In genomic region chr6:104525677-104526322, GRCh38 we compare ENCODE assay signal across 8 cellular contexts.
DNase-seq lines count a peak whose midpoint lies in the region; ATAC-seq, FAIRE-seq and TF ChIP-seq lines count a peak whose summit lies in the region.

No MANE protein-coding gene starts in this region.

- peaks cover 21% of the 10 kb centered on the region for H3K27me3 Mint-ChIP-seq in activated CD4-positive, alpha-beta T cell treated with anti-CD3 and anti-CD28 coated beads for 36 hours

- no peaks in the 10 kb centered on the region for H3K27me3 ChIP-seq in HepG2 (ENCODE audit: control insufficient read depth in 1 of 2, insufficient read depth in 2 of 2, low read length in 2 of 2)

- H3K4me1 ChIP-seq in HepG2 (ENCODE audit: insufficient read depth, low read length): peaks cover 24% of the 10 kb centered on the region

- peak overlapping the region; percentile 55 for H3K4me3 Mint-ChIP-seq in activated CD4-positive, alpha-beta T cell treated with anti-CD3 and anti-CD28 coated beads for 36 hours

- H4K20me1 ChIP-seq in HepG2 (ENCODE audit: insufficient read depth, low read length): no peaks in the 10 kb centered on the region

- H3K4me2 ChIP-seq in HepG2 (ENCODE audit: low read depth, low read length): peak overlapping the region; percentile 41

- BruUV-seq in HepG2 (replicated peaks; lab: Mats Ljungman, UMichigan): no TSS peak

- no peaks in the 10 kb centered on the region for H3K79me2 ChIP-seq in HepG2 (ENCODE audit: insufficient read depth, low read length)

- H3K9ac ChIP-seq in HepG2 (ENCODE audit: insufficient read depth, low read depth, low read length): no peak overlapping the region

- TF ChIP-seq POLR2A in HepG2 (IDR thresholded peaks at IDR 0.05; ENCODE audit: insufficient read depth in 1 of 2, low read depth in 2 of 2, low read length in 2 of 2): no peak

- H3K4me1 Mint-ChIP-seq in activated CD4-positive, alpha-beta T cell treated with anti-CD3 and anti-CD28 coated beads for 36 hours: peaks cover 5% of the 10 kb centered on the region

- TF ChIP-seq RAD21 in HepG2 (CRISPR knock-in tag; IDR thresholded peaks at IDR 0.05): peak; percentile 80

- peak; percentile 99 for ATAC-seq in GM18907 (IDR thresholded peaks at IDR 0.05; ENCODE audit: unreplicated experiment)
- ATAC-seq in HG03139 (IDR thresholded peaks at IDR 0.05; ENCODE audit: unreplicated experiment): peak; percentile 96
- ATAC-seq in activated CD4-positive, alpha-beta T cell treated with anti-CD3 and anti-CD28 coated beads for 36 hours: peak; percentile 98
- peak; percentile 95 for ATAC-seq in HepG2

- no peaks in the 10 kb centered on the region for H3K36me3 ChIP-seq in HepG2 (replicated peaks in 1 of 2; ENCODE audit: control insufficient read depth in 1 of 2, insufficient read depth in 2 of 2, low read length in 2 of 2)

- peak; percentile 72 for DNase-seq in AG10803 (ENCODE audit: low read depth)
- DNase-seq in NCI-H460 (ENCODE audit: extremely low read depth, low read depth): peak; percentile 78
- peak; percentile 83 for DNase-seq in activated CD4-positive, alpha-beta T cell treated with anti-CD3 and anti-CD28 coated beads for 36 hours
- peak; percentile 77 for DNase-seq in HepG2 (ENCODE audit: low spot score)
- peak; percentile 47 to 50 for DNase-seq in stimulated activated CD4-positive, alpha-beta T cell treated with anti-CD3 and anti-CD28 coated beads, Interleukin-4, amount 100 ng/mL, for 4 hours

- no peak overlapping the region for H2AFZ ChIP-seq in HepG2 (ENCODE audit: low read length)

- no peaks in the 10 kb centered on the region for H3K9me3 Mint-ChIP-seq in activated CD4-positive, alpha-beta T cell treated with anti-CD3 and anti-CD28 coated beads for 36 hours (ENCODE audit: low read depth)

- H3K9me3 ChIP-seq in HepG2 (ENCODE audit: low read length): no peaks in the 10 kb centered on the region

- intact Hi-C loops in activated CD4-positive, alpha-beta T cell treated with anti-CD3 and anti-CD28 coated beads for 36 hours (cut with DNase I, micrococcal nuclease): loop anchor here (5.0 to 10.0 kb wide), 4 partner anchors 198 to 249 kb away; no protein-coding TSS in a partner anchor
- intact Hi-C loops in HepG2 (cut with micrococcal nuclease; ENCODE audit: unreplicated experiment): loop anchor here (1.0 to 5.0 kb wide), 4 partner anchors 200 to 521 kb away; no protein-coding TSS in a partner anchor

- H3K27ac Mint-ChIP-seq in activated CD4-positive, alpha-beta T cell treated with anti-CD3 and anti-CD28 coated beads for 36 hours: no peak overlapping the region

- TF ChIP-seq EP300 in HepG2 (IDR thresholded peaks at IDR 0.05; ENCODE audit: low read depth in 2 of 2, low read length in 2 of 2): no peak
- no peak for TF ChIP-seq EP300 in HepG2 (CRISPR knock-in tag; IDR thresholded peaks at IDR 0.05; ENCODE audit: borderline replicate concordance)

- no peaks in the 10 kb centered on the region for H3K36me3 Mint-ChIP-seq in activated CD4-positive, alpha-beta T cell treated with anti-CD3 and anti-CD28 coated beads for 36 hours (ENCODE audit: low read depth)

- TF ChIP-seq CTCF in AG10803 (conservative IDR thresholded peaks at IDR 0.05; ENCODE audit: low read length): peak; percentile 96
- peak; percentile 91 for TF ChIP-seq CTCF in HepG2 (CRISPR knock-in tag; IDR thresholded peaks at IDR 0.05)

- POLR2A ChIA-PET in activated CD4-positive, alpha-beta T cell treated with anti-CD3 and anti-CD28 coated beads for 36 hours (lab: Charles Lee): no interaction called here
- POLR2A ChIA-PET in HepG2 (lab: Yijun Ruan, JAX): no interaction called here

- CTCF ChIA-PET in activated CD4-positive, alpha-beta T cell treated with anti-CD3 and anti-CD28 coated beads for 36 hours (lab: Charles Lee): interaction anchor here (0.6 to 2.3 kb wide), 8 partner anchors 8 to 846 kb away, joined by 3 to 7 read pairs (median 3); no protein-coding TSS in a partner anchor
- CTCF ChIA-PET in HepG2 (lab: Yijun Ruan, JAX; ENCODE audit: low intra/inter-chr PET ratio, low total read pairs): interaction anchor here (1.7 kb wide), 1 partner anchor 522 kb away, joined by 7 read pairs; no protein-coding TSS in a partner anchor

- H3K4me3 ChIP-seq in AG10803 (ENCODE audit: low read length) (peak overlapping the region; percentile 39), HepG2 (replicated peaks in 1 of 3; ENCODE audit: insufficient read depth in 1 of 3, low read depth in 2 of 3, low read length in 3 of 3) (no peak overlapping the region)

- H3K27ac ChIP-seq in cingulate gyrus (ENCODE audit: low read depth, low read length): peak overlapping the region; percentile 57
- no peak overlapping the region for H3K27ac ChIP-seq in HepG2 (ENCODE audit: extremely low read length, insufficient read depth, low read length)

- WGBS in HepG2 (ENCODE audit: low lambda C conversion rate): 1% methylated on average over 15 of the region's 15 CpGs

- in situ Hi-C loops in HepG2 (cut with HindIII; ENCODE audit: extremely low pct_ligation_motif_present, low pct_unique_long_range_greater_than_20kb): no loop called here

- peak; percentile 82 for FAIRE-seq in HepG2 (lab: Jason Lieb, UNC)

TF ChIP-seq in HepG2, 621 proteins besides CTCF, POLR2A, EP300 and RAD21 (continues in another document):
- TF ChIP-seq XRCC5 (optimal IDR thresholded peaks at IDR 0.05; ENCODE audit: low read length) (peak; percentile 60), CBX2 (IDR thresholded peaks at IDR 0.05; ENCODE audit: low read depth, low read length) (no peak), CBX2 (CRISPR knock-in tag; IDR thresholded peaks at IDR 0.05; ENCODE audit: low read depth) (no peak), PITX1 (CRISPR knock-in tag; IDR thresholded peaks at IDR 0.05) (0 out of 2 replicates have a peak, but pooled peaks have one; percentile 52), ZNF7 (CRISPR knock-in tag; IDR thresholded peaks at IDR 0.05) (no peak), SALL1 (CRISPR knock-in tag; IDR thresholded peaks at IDR 0.05) (0 out of 2 replicates have a peak, but pooled peaks have one; percentile 31), SETDB1 (CRISPR knock-in tag; IDR thresholded peaks at IDR 0.05; ENCODE audit: borderline replicate concordance) (no peak), NFE2 (CRISPR knock-in tag; IDR thresholded peaks at IDR 0.05) (no peak), MEF2D (CRISPR knock-in tag; IDR thresholded peaks at IDR 0.05) (0 out of 2 replicates have a peak, but pooled peaks have one; percentile 38), GATAD2A (CRISPR knock-in tag; IDR thresholded peaks at IDR 0.05) (no peak), SMC3 (IDR thresholded peaks at IDR 0.05; ENCODE audit: low read length) (peak; percentile 82), ZNF260 (CRISPR knock-in tag; IDR thresholded peaks at IDR 0.05; ENCODE audit: borderline replicate concordance, low read depth) (no peak), YY1 (IDR thresholded peaks at IDR 0.05; ENCODE audit: insufficient read depth, insufficient replicate concordance, low read depth, low read length) (peak; percentile 51), BRD4 (CRISPR knock-in tag; IDR thresholded peaks at IDR 0.05) (no peak), ZNF510 (CRISPR knock-in tag; IDR thresholded peaks at IDR 0.05; ENCODE audit: low read depth) (no peak), KDM5A (IDR thresholded peaks at IDR 0.05; ENCODE audit: borderline replicate concordance, low read length) (peak; percentile 29; the same call in 1 of the 2 replicates), ERF (CRISPR knock-in tag; IDR thresholded peaks at IDR 0.05) (0 out of 2 replicates have a peak, but pooled peaks have one; percentile 31), SRY (CRISPR knock-in tag; IDR thresholded peaks at IDR 0.05) (no peak), ZNF781 (CRISPR knock-in tag; IDR thresholded peaks at IDR 0.05; ENCODE audit: borderline replicate concordance, not compliant biosample characterization) (peak; percentile 53)
- TF ChIP-seq, protein P1, sequence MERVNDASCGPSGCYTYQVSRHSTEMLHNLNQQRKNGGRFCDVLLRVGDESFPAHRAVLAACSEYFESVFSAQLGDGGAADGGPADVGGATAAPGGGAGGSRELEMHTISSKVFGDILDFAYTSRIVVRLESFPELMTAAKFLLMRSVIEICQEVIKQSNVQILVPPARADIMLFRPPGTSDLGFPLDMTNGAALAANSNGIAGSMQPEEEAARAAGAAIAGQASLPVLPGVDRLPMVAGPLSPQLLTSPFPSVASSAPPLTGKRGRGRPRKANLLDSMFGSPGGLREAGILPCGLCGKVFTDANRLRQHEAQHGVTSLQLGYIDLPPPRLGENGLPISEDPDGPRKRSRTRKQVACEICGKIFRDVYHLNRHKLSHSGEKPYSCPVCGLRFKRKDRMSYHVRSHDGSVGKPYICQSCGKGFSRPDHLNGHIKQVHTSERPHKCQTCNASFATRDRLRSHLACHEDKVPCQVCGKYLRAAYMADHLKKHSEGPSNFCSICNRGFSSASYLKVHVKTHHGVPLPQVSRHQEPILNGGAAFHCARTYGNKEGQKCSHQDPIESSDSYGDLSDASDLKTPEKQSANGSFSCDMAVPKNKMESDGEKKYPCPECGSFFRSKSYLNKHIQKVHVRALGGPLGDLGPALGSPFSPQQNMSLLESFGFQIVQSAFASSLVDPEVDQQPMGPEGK (CRISPR knock-in tag; IDR thresholded peaks at IDR 0.05): peak; percentile 93
